Comparison of ENCODE assay signal across 1 cellular context in the genomic region with DNA sequence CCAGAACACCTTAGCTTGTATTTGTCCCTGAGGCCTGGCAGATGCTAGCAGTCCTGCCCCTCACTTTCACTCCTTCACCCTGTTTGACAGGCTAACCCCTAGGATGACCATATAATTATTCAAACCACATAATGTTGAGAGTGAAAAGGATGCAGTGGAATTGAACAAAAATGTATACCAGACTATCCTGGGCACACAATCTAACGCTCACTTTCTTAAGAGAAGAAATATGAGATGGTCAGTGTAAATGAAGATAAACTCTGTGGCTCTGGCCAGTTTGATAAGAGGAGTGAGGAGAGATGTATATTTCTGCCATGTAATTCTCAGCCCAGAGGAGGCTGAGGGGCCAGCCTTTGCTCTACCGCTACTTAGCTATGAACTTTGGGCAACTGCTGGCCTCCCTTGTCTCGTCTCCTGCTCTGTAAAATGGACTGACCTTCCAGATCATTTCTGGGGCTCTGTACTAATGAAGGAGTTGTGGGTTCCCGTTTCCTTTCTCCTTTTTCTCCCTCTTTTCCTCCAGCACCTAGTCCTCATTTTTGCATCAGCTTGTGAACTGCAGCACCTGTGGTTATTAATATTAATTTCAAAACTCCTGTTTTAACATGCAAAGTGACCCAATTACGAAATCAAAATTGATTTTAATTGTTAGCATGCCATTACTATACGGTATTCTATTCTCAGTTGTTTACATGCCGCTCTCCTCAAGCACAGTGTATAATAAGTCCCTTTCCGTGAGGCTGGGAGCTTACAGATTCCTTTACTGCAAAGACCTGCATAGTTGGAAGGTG.
TF ChIP-seq lines count a peak whose summit lies in the region.

No MANE protein-coding gene starts in this region.

TF ChIP-seq in K562, 482 proteins besides CTCF, POLR2A, EP300 and RAD21 (continued from another document and continues in another):
- TF ChIP-seq, protein P1, sequence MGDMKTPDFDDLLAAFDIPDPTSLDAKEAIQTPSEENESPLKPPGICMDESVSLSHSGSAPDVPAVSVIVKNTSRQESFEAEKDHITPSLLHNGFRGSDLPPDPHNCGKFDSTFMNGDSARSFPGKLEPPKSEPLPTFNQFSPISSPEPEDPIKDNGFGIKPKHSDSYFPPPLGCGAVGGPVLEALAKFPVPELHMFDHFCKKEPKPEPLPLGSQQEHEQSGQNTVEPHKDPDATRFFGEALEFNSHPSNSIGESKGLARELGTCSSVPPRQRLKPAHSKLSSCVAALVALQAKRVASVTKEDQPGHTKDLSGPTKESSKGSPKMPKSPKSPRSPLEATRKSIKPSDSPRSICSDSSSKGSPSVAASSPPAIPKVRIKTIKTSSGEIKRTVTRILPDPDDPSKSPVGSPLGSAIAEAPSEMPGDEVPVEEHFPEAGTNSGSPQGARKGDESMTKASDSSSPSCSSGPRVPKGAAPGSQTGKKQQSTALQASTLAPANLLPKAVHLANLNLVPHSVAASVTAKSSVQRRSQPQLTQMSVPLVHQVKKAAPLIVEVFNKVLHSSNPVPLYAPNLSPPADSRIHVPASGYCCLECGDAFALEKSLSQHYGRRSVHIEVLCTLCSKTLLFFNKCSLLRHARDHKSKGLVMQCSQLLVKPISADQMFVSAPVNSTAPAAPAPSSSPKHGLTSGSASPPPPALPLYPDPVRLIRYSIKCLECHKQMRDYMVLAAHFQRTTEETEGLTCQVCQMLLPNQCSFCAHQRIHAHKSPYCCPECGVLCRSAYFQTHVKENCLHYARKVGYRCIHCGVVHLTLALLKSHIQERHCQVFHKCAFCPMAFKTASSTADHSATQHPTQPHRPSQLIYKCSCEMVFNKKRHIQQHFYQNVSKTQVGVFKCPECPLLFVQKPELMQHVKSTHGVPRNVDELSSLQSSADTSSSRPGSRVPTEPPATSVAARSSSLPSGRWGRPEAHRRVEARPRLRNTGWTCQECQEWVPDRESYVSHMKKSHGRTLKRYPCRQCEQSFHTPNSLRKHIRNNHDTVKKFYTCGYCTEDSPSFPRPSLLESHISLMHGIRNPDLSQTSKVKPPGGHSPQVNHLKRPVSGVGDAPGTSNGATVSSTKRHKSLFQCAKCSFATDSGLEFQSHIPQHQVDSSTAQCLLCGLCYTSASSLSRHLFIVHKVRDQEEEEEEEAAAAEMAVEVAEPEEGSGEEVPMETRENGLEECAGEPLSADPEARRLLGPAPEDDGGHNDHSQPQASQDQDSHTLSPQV (IDR thresholded peaks at IDR 0.05), result peak; percentile 87
- TF ChIP-seq NCOA2 (IDR thresholded peaks at IDR 0.05; ENCODE audit: partially characterized antibody in 2 of 2) (no peak), ZBTB40 (IDR thresholded peaks at IDR 0.05) (no peak; the same call in 1 of the 2 replicates), ZBTB40 (CRISPR knock-in tag; IDR thresholded peaks at IDR 0.05) (no peak), RBM25 (IDR thresholded peaks at IDR 0.05; ENCODE audit: low read depth, low read length, severe bottlenecking) (no peak), ELF2 (CRISPR knock-in tag; IDR thresholded peaks at IDR 0.05) (no peak), MXD1 (CRISPR knock-in tag; IDR thresholded peaks at IDR 0.05; ENCODE audit: borderline replicate concordance, poor library complexity, severe bottlenecking) (no peak), SMAD1 (IDR thresholded peaks at IDR 0.05; ENCODE audit: low read depth, low read length, partially characterized antibody) (no peak), SRF (CRISPR knock-in tag; IDR thresholded peaks at IDR 0.05) (no peak), ZNF586 (CRISPR knock-in tag; conservative IDR thresholded peaks at IDR 0.05) (no peak), ZNF12 (CRISPR knock-in tag; IDR thresholded peaks at IDR 0.05) (no peak), FIP1L1 (IDR thresholded peaks at IDR 0.05; ENCODE audit: low read depth, low read length, poor library complexity, severe bottlenecking) (no peak), OTX1 (CRISPR knock-in tag; IDR thresholded peaks at IDR 0.05) (no peak), HIVEP1 (CRISPR knock-in tag; IDR thresholded peaks at IDR 0.05) (0 out of 2 replicates have a peak, but pooled peaks have one; percentile 18), EZH2 (IDR thresholded peaks at IDR 0.05; ENCODE audit: borderline replicate concordance, low read depth, low read length) (no peak), U2AF2 (optimal IDR thresholded peaks at IDR 0.05; ENCODE audit: low read depth, low read length) (no peak), ZNF184 (CRISPR knock-in tag; IDR thresholded peaks at IDR 0.05) (no peak), ETV5 (CRISPR knock-in tag; IDR thresholded peaks at IDR 0.05; ENCODE audit: low read depth) (peak; percentile 33; the same call in 1 of the 2 replicates), HMG20A (CRISPR knock-in tag; conservative IDR thresholded peaks at IDR 0.05) (no peak), SOX6 (IDR thresholded peaks at IDR 0.05) (peak; percentile 78), TOE1 (IDR thresholded peaks at IDR 0.05; ENCODE audit: borderline replicate concordance) (no peak), TOE1 (CRISPR knock-in tag; IDR thresholded peaks at IDR 0.05; ENCODE audit: borderline replicate concordance, low read depth) (no peak), FOXJ2 (tag; IDR thresholded peaks at IDR 0.05) (peak; percentile 76; the same call in 1 of the 2 replicates), THAP12 (CRISPR knock-in tag; IDR thresholded peaks at IDR 0.05) (no peak), RFX1 (IDR thresholded peaks at IDR 0.05) (no peak), ZNF449 (CRISPR knock-in tag; IDR thresholded peaks at IDR 0.05) (peak; percentile 77)
- TF ChIP-seq, protein P2, sequence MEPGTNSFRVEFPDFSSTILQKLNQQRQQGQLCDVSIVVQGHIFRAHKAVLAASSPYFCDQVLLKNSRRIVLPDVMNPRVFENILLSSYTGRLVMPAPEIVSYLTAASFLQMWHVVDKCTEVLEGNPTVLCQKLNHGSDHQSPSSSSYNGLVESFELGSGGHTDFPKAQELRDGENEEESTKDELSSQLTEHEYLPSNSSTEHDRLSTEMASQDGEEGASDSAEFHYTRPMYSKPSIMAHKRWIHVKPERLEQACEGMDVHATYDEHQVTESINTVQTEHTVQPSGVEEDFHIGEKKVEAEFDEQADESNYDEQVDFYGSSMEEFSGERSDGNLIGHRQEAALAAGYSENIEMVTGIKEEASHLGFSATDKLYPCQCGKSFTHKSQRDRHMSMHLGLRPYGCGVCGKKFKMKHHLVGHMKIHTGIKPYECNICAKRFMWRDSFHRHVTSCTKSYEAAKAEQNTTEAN (CRISPR knock-in tag; IDR thresholded peaks at IDR 0.05), result no peak
- TF ChIP-seq, protein P3, sequence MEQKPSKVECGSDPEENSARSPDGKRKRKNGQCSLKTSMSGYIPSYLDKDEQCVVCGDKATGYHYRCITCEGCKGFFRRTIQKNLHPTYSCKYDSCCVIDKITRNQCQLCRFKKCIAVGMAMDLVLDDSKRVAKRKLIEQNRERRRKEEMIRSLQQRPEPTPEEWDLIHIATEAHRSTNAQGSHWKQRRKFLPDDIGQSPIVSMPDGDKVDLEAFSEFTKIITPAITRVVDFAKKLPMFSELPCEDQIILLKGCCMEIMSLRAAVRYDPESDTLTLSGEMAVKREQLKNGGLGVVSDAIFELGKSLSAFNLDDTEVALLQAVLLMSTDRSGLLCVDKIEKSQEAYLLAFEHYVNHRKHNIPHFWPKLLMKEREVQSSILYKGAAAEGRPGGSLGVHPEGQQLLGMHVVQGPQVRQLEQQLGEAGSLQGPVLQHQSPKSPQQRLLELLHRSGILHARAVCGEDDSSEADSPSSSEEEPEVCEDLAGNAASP (IDR thresholded peaks at IDR 0.05), result no peak
